Comparison of ENCODE assay signal across 3 cellular contexts in the genomic region with DNA sequence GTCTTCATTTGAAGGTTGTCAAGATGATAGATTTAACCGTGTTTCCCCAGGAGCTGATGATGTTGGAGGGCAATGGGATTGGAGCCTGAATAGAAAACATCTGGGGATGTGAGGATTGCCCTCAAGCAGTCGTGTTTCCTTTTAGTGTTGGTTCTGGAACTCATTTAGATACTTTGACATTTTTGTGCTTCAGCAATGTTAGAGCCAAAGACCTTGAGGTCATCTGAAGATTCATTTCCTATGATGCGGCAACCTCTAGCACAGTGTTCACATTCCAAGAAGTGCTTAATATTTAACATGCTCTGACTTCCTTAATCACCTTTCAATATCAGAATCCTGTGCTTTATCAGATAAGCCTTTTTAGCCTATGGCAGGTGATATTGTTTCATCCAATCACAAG.
TF ChIP-seq lines count a peak whose summit lies in the region.

No MANE protein-coding gene starts in this region.

TF ChIP-seq in liver, 16 proteins besides CTCF, POLR2A, EP300 and RAD21:
- TF ChIP-seq FOXA2 (IDR thresholded peaks at IDR 0.05) (no peak), NR2F2 (IDR thresholded peaks at IDR 0.05) (peak; percentile 41), SP1 (IDR thresholded peaks at IDR 0.05) (no peak), JUND (IDR thresholded peaks at IDR 0.05) (no peak), FOXA1 (IDR thresholded peaks at IDR 0.05) (no peak), EGR1 (IDR thresholded peaks at IDR 0.05; ENCODE audit: low read depth in 2 of 2) (no peak), ATF3 (IDR thresholded peaks at IDR 0.05) (no peak), ZBTB33 (IDR thresholded peaks at IDR 0.05) (no peak), TAF1 (conservative IDR thresholded peaks at IDR 0.05) (no peak), GABPA (IDR thresholded peaks at IDR 0.05 in 1 of 2, conservative IDR thresholded peaks at IDR 0.05 in 1 of 2) (no peak), RXRA (IDR thresholded peaks at IDR 0.05) (peak in 1 of 2 donors; percentile 54), HNF4G (IDR thresholded peaks at IDR 0.05) (no peak), HNF4A (conservative IDR thresholded peaks at IDR 0.05) (no peak), YY1 (IDR thresholded peaks at IDR 0.05) (no peak)
- TF ChIP-seq, protein P1, sequence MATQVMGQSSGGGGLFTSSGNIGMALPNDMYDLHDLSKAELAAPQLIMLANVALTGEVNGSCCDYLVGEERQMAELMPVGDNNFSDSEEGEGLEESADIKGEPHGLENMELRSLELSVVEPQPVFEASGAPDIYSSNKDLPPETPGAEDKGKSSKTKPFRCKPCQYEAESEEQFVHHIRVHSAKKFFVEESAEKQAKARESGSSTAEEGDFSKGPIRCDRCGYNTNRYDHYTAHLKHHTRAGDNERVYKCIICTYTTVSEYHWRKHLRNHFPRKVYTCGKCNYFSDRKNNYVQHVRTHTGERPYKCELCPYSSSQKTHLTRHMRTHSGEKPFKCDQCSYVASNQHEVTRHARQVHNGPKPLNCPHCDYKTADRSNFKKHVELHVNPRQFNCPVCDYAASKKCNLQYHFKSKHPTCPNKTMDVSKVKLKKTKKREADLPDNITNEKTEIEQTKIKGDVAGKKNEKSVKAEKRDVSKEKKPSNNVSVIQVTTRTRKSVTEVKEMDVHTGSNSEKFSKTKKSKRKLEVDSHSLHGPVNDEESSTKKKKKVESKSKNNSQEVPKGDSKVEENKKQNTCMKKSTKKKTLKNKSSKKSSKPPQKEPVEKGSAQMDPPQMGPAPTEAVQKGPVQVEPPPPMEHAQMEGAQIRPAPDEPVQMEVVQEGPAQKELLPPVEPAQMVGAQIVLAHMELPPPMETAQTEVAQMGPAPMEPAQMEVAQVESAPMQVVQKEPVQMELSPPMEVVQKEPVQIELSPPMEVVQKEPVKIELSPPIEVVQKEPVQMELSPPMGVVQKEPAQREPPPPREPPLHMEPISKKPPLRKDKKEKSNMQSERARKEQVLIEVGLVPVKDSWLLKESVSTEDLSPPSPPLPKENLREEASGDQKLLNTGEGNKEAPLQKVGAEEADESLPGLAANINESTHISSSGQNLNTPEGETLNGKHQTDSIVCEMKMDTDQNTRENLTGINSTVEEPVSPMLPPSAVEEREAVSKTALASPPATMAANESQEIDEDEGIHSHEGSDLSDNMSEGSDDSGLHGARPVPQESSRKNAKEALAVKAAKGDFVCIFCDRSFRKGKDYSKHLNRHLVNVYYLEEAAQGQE (IDR thresholded peaks at IDR 0.05), result no peak
- TF ChIP-seq, protein P2, sequence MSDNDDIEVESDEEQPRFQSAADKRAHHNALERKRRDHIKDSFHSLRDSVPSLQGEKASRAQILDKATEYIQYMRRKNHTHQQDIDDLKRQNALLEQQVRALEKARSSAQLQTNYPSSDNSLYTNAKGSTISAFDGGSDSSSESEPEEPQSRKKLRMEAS (IDR thresholded peaks at IDR 0.05), result no peak

TF ChIP-seq in HepG2, 621 proteins besides CTCF, POLR2A, EP300 and RAD21:
- TF ChIP-seq ZNF670 (CRISPR knock-in tag; IDR thresholded peaks at IDR 0.05; ENCODE audit: borderline replicate concordance) (no peak), FOXJ3 (CRISPR knock-in tag; IDR thresholded peaks at IDR 0.05; ENCODE audit: borderline replicate concordance) (no peak), HBP1 (CRISPR knock-in tag; IDR thresholded peaks at IDR 0.05; ENCODE audit: low read depth) (no peak), BHLHE40 (IDR thresholded peaks at IDR 0.05; ENCODE audit: low read length) (no peak), MLLT10 (CRISPR knock-in tag; IDR thresholded peaks at IDR 0.05) (no peak), YEATS4 (CRISPR knock-in tag; IDR thresholded peaks at IDR 0.05; ENCODE audit: borderline replicate concordance) (no peak), CREB1 (IDR thresholded peaks at IDR 0.05) (no peak), CREB1 (CRISPR knock-in tag; IDR thresholded peaks at IDR 0.05) (no peak), HOXA5 (CRISPR knock-in tag; IDR thresholded peaks at IDR 0.05) (no peak)

TF ChIP-seq in GM12878, 131 proteins besides CTCF, POLR2A, EP300 and RAD21:
- TF ChIP-seq EGR1 (IDR thresholded peaks at IDR 0.05; ENCODE audit: borderline replicate concordance in 1 of 2, low read depth in 2 of 2, low read length in 2 of 2) (no peak), TCF7 (IDR thresholded peaks at IDR 0.05; ENCODE audit: borderline replicate concordance) (no peak), BHLHE40 (IDR thresholded peaks at IDR 0.05; ENCODE audit: borderline replicate concordance in 1 of 2, low read depth in 2 of 2, low read length in 1 of 2) (no peak), SIN3A (IDR thresholded peaks at IDR 0.05; ENCODE audit: low read depth, low read length) (no peak), PAX8 (IDR thresholded peaks at IDR 0.05) (no peak), RUNX3 (IDR thresholded peaks at IDR 0.05; ENCODE audit: low read length) (no peak), YBX1 (IDR thresholded peaks at IDR 0.05) (no peak), ETV6 (conservative IDR thresholded peaks at IDR 0.05 in 1 of 2, IDR thresholded peaks at IDR 0.05 in 1 of 2; ENCODE audit: borderline replicate concordance in 1 of 2, low read depth in 1 of 2) (no peak), SKIL (IDR thresholded peaks at IDR 0.05; ENCODE audit: low read depth, poor library complexity, severe bottlenecking) (no peak), TCF12 (IDR thresholded peaks at IDR 0.05; ENCODE audit: low read depth, low read length) (no peak), ZZZ3 (IDR thresholded peaks at IDR 0.05; ENCODE audit: control insufficient read depth, insufficient read length, low read depth) (no peak), ATF2 (IDR thresholded peaks at IDR 0.05; ENCODE audit: low read length) (no peak), CREM (IDR thresholded peaks at IDR 0.05; ENCODE audit: low read depth) (no peak), NR2C2 (IDR thresholded peaks at IDR 0.05; ENCODE audit: borderline replicate concordance, control insufficient read depth, insufficient read length, low read depth) (no peak), SUZ12 (IDR thresholded peaks at IDR 0.05; ENCODE audit: unreplicated experiment) (no peak), NFXL1 (IDR thresholded peaks at IDR 0.05; ENCODE audit: borderline replicate concordance) (no peak)
- TF ChIP-seq, protein P3, sequence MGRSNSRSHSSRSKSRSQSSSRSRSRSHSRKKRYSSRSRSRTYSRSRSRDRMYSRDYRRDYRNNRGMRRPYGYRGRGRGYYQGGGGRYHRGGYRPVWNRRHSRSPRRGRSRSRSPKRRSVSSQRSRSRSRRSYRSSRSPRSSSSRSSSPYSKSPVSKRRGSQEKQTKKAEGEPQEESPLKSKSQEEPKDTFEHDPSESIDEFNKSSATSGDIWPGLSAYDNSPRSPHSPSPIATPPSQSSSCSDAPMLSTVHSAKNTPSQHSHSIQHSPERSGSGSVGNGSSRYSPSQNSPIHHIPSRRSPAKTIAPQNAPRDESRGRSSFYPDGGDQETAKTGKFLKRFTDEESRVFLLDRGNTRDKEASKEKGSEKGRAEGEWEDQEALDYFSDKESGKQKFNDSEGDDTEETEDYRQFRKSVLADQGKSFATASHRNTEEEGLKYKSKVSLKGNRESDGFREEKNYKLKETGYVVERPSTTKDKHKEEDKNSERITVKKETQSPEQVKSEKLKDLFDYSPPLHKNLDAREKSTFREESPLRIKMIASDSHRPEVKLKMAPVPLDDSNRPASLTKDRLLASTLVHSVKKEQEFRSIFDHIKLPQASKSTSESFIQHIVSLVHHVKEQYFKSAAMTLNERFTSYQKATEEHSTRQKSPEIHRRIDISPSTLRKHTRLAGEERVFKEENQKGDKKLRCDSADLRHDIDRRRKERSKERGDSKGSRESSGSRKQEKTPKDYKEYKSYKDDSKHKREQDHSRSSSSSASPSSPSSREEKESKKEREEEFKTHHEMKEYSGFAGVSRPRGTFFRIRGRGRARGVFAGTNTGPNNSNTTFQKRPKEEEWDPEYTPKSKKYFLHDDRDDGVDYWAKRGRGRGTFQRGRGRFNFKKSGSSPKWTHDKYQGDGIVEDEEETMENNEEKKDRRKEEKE (IDR thresholded peaks at IDR 0.05), result no peak
